ENCODE assay signal across 2 cellular contexts in genomic region chr22:49930128-49930527, GRCh38.
TF ChIP-seq lines count a peak whose summit lies in the region.

No MANE protein-coding gene starts in this region.

TF ChIP-seq in HCT116, 20 proteins besides CTCF, POLR2A, EP300 and RAD21:
- TF ChIP-seq TCF7L2 (IDR thresholded peaks at IDR 0.05; ENCODE audit: borderline replicate concordance, extremely low read depth, insufficient read depth, insufficient read length) (no peak), CEBPB (IDR thresholded peaks at IDR 0.05; ENCODE audit: low read depth) (no peak), ZBTB33 (IDR thresholded peaks at IDR 0.05; ENCODE audit: extremely low read depth, insufficient replicate concordance, low read length) (no peak), FOSL1 (IDR thresholded peaks at IDR 0.05; ENCODE audit: low read depth) (no peak), SRF (IDR thresholded peaks at IDR 0.05; ENCODE audit: low read depth) (no peak), SP1 (IDR thresholded peaks at IDR 0.05; ENCODE audit: low read depth) (no peak), EZH2 (IDR thresholded peaks at IDR 0.05) (no peak), ELF1 (IDR thresholded peaks at IDR 0.05; ENCODE audit: borderline replicate concordance, low read depth) (no peak), EGR1 (IDR thresholded peaks at IDR 0.05; ENCODE audit: low read depth) (no peak), ZNF274 (IDR thresholded peaks at IDR 0.05; ENCODE audit: low read depth, low read length) (no peak), MAX (IDR thresholded peaks at IDR 0.05) (no peak), POLR2AphosphoS5 (IDR thresholded peaks at IDR 0.05; ENCODE audit: low read depth, low read length) (no peak), YY1 (IDR thresholded peaks at IDR 0.05; ENCODE audit: extremely low read depth, insufficient replicate concordance, low read depth, low read length) (no peak), SIN3A (IDR thresholded peaks at IDR 0.05; ENCODE audit: low read depth) (no peak)
- TF ChIP-seq, protein P1, sequence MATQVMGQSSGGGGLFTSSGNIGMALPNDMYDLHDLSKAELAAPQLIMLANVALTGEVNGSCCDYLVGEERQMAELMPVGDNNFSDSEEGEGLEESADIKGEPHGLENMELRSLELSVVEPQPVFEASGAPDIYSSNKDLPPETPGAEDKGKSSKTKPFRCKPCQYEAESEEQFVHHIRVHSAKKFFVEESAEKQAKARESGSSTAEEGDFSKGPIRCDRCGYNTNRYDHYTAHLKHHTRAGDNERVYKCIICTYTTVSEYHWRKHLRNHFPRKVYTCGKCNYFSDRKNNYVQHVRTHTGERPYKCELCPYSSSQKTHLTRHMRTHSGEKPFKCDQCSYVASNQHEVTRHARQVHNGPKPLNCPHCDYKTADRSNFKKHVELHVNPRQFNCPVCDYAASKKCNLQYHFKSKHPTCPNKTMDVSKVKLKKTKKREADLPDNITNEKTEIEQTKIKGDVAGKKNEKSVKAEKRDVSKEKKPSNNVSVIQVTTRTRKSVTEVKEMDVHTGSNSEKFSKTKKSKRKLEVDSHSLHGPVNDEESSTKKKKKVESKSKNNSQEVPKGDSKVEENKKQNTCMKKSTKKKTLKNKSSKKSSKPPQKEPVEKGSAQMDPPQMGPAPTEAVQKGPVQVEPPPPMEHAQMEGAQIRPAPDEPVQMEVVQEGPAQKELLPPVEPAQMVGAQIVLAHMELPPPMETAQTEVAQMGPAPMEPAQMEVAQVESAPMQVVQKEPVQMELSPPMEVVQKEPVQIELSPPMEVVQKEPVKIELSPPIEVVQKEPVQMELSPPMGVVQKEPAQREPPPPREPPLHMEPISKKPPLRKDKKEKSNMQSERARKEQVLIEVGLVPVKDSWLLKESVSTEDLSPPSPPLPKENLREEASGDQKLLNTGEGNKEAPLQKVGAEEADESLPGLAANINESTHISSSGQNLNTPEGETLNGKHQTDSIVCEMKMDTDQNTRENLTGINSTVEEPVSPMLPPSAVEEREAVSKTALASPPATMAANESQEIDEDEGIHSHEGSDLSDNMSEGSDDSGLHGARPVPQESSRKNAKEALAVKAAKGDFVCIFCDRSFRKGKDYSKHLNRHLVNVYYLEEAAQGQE (IDR thresholded peaks at IDR 0.05; ENCODE audit: low read depth), result no peak
TF ChIP-seq in HCT116: peak in this region for 0.

TF ChIP-seq in SK-N-SH, 30 proteins besides CTCF, POLR2A, EP300 and RAD21:
- TF ChIP-seq USF1 (IDR thresholded peaks at IDR 0.05; ENCODE audit: borderline replicate concordance, low read depth) (no peak), FOXJ3 (CRISPR knock-in tag; IDR thresholded peaks at IDR 0.05) (no peak), ZBTB33 (IDR thresholded peaks at IDR 0.05; ENCODE audit: borderline replicate concordance, low read depth) (no peak), TEAD4 (IDR thresholded peaks at IDR 0.05; ENCODE audit: borderline replicate concordance, insufficient read depth) (no peak), TCF12 (IDR thresholded peaks at IDR 0.05) (no peak), FOXM1 (IDR thresholded peaks at IDR 0.05; ENCODE audit: low read depth) (no peak), RCOR1 (IDR thresholded peaks at IDR 0.05; ENCODE audit: low read length) (no peak), MAX (IDR thresholded peaks at IDR 0.05; ENCODE audit: low read depth) (no peak), ELF1 (IDR thresholded peaks at IDR 0.05) (no peak), NRF1 (IDR thresholded peaks at IDR 0.05; ENCODE audit: low read depth, low read length) (no peak)
- TF ChIP-seq, protein P2, sequence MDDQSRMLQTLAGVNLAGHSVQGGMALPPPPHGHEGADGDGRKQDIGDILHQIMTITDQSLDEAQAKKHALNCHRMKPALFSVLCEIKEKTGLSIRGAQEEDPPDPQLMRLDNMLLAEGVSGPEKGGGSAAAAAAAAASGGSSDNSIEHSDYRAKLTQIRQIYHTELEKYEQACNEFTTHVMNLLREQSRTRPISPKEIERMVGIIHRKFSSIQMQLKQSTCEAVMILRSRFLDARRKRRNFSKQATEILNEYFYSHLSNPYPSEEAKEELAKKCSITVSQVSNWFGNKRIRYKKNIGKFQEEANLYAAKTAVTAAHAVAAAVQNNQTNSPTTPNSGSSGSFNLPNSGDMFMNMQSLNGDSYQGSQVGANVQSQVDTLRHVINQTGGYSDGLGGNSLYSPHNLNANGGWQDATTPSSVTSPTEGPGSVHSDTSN (IDR thresholded peaks at IDR 0.05), result no peak
